ENCODE assay signal across 13 cellular contexts in the genomic region with DNA sequence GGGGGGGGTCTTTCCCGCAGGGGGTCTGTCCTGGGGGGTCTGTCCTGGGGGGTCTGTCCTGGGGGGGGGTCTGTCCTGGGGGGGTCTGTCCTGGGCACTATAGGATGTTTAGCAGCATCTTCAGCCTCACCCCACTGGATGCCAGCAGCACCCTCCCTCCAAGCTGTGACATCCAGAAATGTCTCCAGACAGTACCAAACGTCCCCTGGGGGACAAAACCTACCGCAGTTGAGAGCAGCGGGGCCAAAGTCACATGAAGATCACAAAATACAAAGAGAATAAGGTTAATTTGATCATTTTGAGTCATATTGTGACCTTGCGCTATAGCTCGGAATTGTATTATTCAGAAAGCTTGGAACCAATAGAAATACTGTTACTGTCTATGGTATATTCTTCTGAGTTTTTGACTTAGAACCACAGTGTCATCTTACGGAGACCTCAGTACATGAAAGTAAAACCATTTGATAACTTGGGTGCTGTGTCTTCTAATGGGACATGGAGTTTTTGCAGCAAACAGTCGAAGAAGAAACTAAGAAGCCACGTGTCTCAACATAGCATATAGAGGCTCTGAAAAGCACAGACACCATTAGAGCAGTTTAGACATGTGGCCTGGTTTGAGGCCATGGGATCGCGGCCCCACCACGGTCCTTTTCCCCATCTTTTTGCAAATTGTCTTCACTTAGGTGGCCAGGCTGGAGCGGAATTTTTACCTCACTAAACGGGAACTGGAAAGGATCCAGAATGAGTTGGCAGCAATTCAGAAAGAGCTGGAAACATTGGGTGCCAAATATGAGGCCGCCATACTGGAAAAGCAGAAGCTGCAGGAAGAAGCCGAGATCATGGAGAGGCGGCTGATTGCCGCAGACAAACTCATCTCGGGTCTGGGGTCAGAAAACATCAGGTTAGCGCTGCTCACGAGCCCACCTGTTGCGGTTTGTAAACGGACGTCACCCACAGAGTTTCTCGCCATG. TPM values are rescaled to one million over a fixed set of nuclear protein-coding genes. Genes with fewer than 3 reads are reported as not detected.
A peak's percentile ranks its signal among the peaks of the same experiment; 100 is the strongest.
DNase-seq lines count a peak whose midpoint lies in the region; ATAC-seq and TF ChIP-seq lines count a peak whose summit lies in the region.
"Had no signal": no experiment of that assay in that cellular context is flagged by ENCODE, and none has a peak within 500 bp of the region (broad histone marks: within the 10 kb centered on the region; RNA-seq: fewer than 3 reads in every experiment).

No MANE protein-coding gene starts in this region.

- H3K27me3 Mint-ChIP-seq in immature natural killer cell (ENCODE audit: low read depth in 3 of 3): peaks cover 0 to 5% (median 0%) of the 10 kb centered on the region in 3 donors

- H3K4me1 ChIP-seq in HAP-1 (no peaks in the 10 kb centered on the region), tibial nerve (no peaks in the 10 kb centered on the region)
- H3K4me1 ChIP-seq: thyroid gland had no signal

- no peak for TF ChIP-seq CTCF in tibial nerve (IDR thresholded peaks at IDR 0.05)

- TF ChIP-seq EP300 in tibial nerve (IDR thresholded peaks at IDR 0.05): no peak

- ATAC-seq in GM19035 (IDR thresholded peaks at IDR 0.05; ENCODE audit: unreplicated experiment): no peak
- ATAC-seq: naive thymus-derived CD4-positive, alpha-beta T cell had no signal

- TF ChIP-seq POLR2A in tibial nerve (IDR thresholded peaks at IDR 0.05): no peak

- H3K36me3 ChIP-seq in HAP-1 (replicated peaks) (no peaks in the 10 kb centered on the region), tibial nerve (no peaks in the 10 kb centered on the region)
- H3K36me3 ChIP-seq: thyroid gland had no signal

- no peaks in the 10 kb centered on the region for H3K9me3 Mint-ChIP-seq in immature natural killer cell

- H3K4me3 ChIP-seq in HAP-1: no peak overlapping the region
- no peak overlapping the region for H3K4me3 ChIP-seq in tibial nerve
- H3K4me3 ChIP-seq: thyroid gland had no signal

- peaks cover 24 to 27% of the 10 kb centered on the region in 2 donors for H3K4me1 Mint-ChIP-seq in immature natural killer cell

- H3K27ac Mint-ChIP-seq in immature natural killer cell: peak overlapping the region in 4 of 6 donors; percentile 13 to 51 (median 29)

- H3K27ac ChIP-seq in tibial nerve: no peak overlapping the region
- H3K27ac ChIP-seq: thyroid gland had no signal

- 74 to 75% methylated on average over 24 to 25 of the region's 25 CpGs for WGBS in tibial nerve, 2 donors

- in situ Hi-C loops in HAP-1 (cut with MboI; ENCODE audit: low sequenced_read_pairs): no loop called here

- no peaks in the 10 kb centered on the region for H3K9me3 ChIP-seq in HAP-1
- H3K9me3 ChIP-seq in tibial nerve: no peaks in the 10 kb centered on the region
- H3K9me3 ChIP-seq: thyroid gland had no signal

- peak; percentile 31 for DNase-seq in DMS79 treated with DMSO at 0.1 percent for 48 hours (lab: John Stamatoyannopoulos, UW)
- no peak for DNase-seq in DMS79 (lab: John Stamatoyannopoulos, UW)
- peak; percentile 26 to 67 for DNase-seq in HAP-1 (ENCODE audit: low spot score in 2 of 2)
- DNase-seq in NCI-H774 (lab: John Stamatoyannopoulos, UW): peak; percentile 16
- no peak for DNase-seq in immature natural killer cell
- DNase-seq in tibial nerve (ENCODE audit: low spot score in 2 of 2): no peak
- no peak for DNase-seq in pons (ENCODE audit: low spot score)
- DNase-seq: ACHN; EL; foreskin fibroblast; naive thymus-derived CD4-positive, alpha-beta T cell; thyroid gland had no signal

- no peaks in the 10 kb centered on the region for H3K27me3 ChIP-seq in HAP-1 (ENCODE audit: low read depth)
- H3K27me3 ChIP-seq in tibial nerve: no peaks in the 10 kb centered on the region
- H3K27me3 ChIP-seq: thyroid gland had no signal

- H3K4me3 Mint-ChIP-seq in immature natural killer cell: no peak overlapping the region
- H3K4me3 Mint-ChIP-seq: naive thymus-derived CD4-positive, alpha-beta T cell had no signal

- H3K36me3 Mint-ChIP-seq in immature natural killer cell: no peaks in the 10 kb centered on the region
- H3K36me3 Mint-ChIP-seq: naive thymus-derived CD4-positive, alpha-beta T cell had no signal

RNA-seq across cellular contexts. Expression of a gene that starts 59.9 kb away (rescaled TPM):
- 10 to 100 TPM; 24.6 to 44.9 (median 25.1) TPM for polyA plus RNA-seq in immature natural killer cell
- total RNA-seq in tibial nerve: 10 to 100 TPM; 41.0 to 46.8 (median 42.6) TPM

Comparison
In these comparisons a context has a peak if more than half of its experiments do, and no peak if none do; other contexts are left out.
1. DNase-seq: peak in DMS79 treated with DMSO at 0.1 percent for 48 hours (single experiment), HAP-1 (2 of 2) and NCI-H774 (single experiment); none in DMS79 (single experiment), immature natural killer cell (0 of 3), tibial nerve (0 of 2) and pons (single experiment).